Comparison of ENCODE assay signal across 8 cellular contexts in genomic region chr7:106071356-106071998, GRCh38. TPM values are rescaled to one million over a fixed set of nuclear protein-coding genes. Genes with fewer than 3 reads are reported as not detected.
A peak's percentile ranks its signal among the peaks of the same experiment; 100 is the strongest.
DNase-seq lines count a peak whose midpoint lies in the region; ATAC-seq and TF ChIP-seq lines count a peak whose summit lies in the region.

No MANE protein-coding gene starts in this region.

- H3K36me3 ChIP-seq in adrenal gland (replicated peaks in 1 of 2) (no peaks in the 10 kb centered on the region), mucosa of stomach (ENCODE audit: control insufficient read depth, insufficient read depth, low read length) (no peaks in the 10 kb centered on the region), aorta (ENCODE audit: control insufficient read depth in 1 of 2, insufficient read depth in 2 of 2, low read length in 1 of 2) (no peaks in the 10 kb centered on the region)

- TF ChIP-seq POLR2A in adrenal gland (IDR thresholded peaks at IDR 0.05): no peak

- DNase-seq in AML-193 (lab: John Stamatoyannopoulos, UW) (peak; percentile 93 to 94), RWPE1 (ENCODE audit: low spot score) (peak; percentile 43), adrenal gland (peak in 1 of 7 donors; percentile 14), aorta (no peak), NCI-H345 treated with DMSO at 0.1 percent for 48 hours (lab: John Stamatoyannopoulos, UW; ENCODE audit: unreplicated experiment) (no peak)

- H3K9ac ChIP-seq in mucosa of stomach (ENCODE audit: low read length): peak overlapping the region; percentile 42

- ATAC-seq in GM19025 (IDR thresholded peaks at IDR 0.05; ENCODE audit: low read depth, unreplicated experiment) (peak; percentile 97), HG03108 (IDR thresholded peaks at IDR 0.05; ENCODE audit: unreplicated experiment) (peak; percentile 92), aorta (ENCODE audit: low FRiP score) (peak; percentile 53)

- H3K9me3 ChIP-seq in adrenal gland (replicated peaks in 1 of 3): no peaks in the 10 kb centered on the region
- no peaks in the 10 kb centered on the region for H3K9me3 ChIP-seq in mucosa of stomach (ENCODE audit: control insufficient read depth, low read length)
- no peaks in the 10 kb centered on the region for H3K9me3 ChIP-seq in aorta (ENCODE audit: control insufficient read depth, low read length)

- intact Hi-C loops in adrenal gland (cut with DNase I) (loop anchor here in 1 of 2 donors (5.0 kb wide), 1 partner anchor 36 kb away; no protein-coding TSS in a partner anchor), aorta (cut with DNase I) (no loop called here)

- POLR2A ChIA-PET in RWPE1 (lab: Yijun Ruan, JAX; ENCODE audit: low non-redundant PET): interaction anchor here (1.1 kb wide), 1 partner anchor 13 kb away, joined by 4 read pairs; no protein-coding TSS in a partner anchor

- H3K27ac ChIP-seq in RWPE1 (peak overlapping the region; percentile 92), adrenal gland (peak overlapping the region in 4 of 5 donors; percentile 14 to 82 (median 34)), aorta (ENCODE audit: low read depth in 1 of 2, low read length in 2 of 2) (no peak overlapping the region)

- peaks cover 20 to 24% of the 10 kb centered on the region in 2 donors for H3K4me1 ChIP-seq in adrenal gland (replicated peaks in 1 of 2)
- peaks cover 67% of the 10 kb centered on the region for H3K4me1 ChIP-seq in mucosa of stomach (ENCODE audit: control insufficient read depth, insufficient read depth, low read length)
- H3K4me1 ChIP-seq in aorta (ENCODE audit: control insufficient read depth in 1 of 2, insufficient read depth in 2 of 2, low read length in 2 of 2): no peaks in the 10 kb centered on the region

- 65 to 69% (median 67%) methylated on average over 9 of the region's 9 CpGs for WGBS in adrenal gland, 4 donors
- WGBS in aorta, 2 donors: 85 to 90% methylated on average over 9 of the region's 9 CpGs

- TF ChIP-seq CTCF in RWPE1 (conservative IDR thresholded peaks at IDR 0.05; ENCODE audit: low read depth) (no peak), adrenal gland (IDR thresholded peaks at IDR 0.05) (no peak)

- H3K4me3 ChIP-seq in adrenal gland (no peak overlapping the region), mucosa of stomach (ENCODE audit: low read length) (no peak overlapping the region), aorta (ENCODE audit: low read length in 2 of 2) (no peak overlapping the region)

- no peaks in the 10 kb centered on the region for H3K27me3 ChIP-seq in adrenal gland
- no peaks in the 10 kb centered on the region for H3K27me3 ChIP-seq in mucosa of stomach (ENCODE audit: control insufficient read depth, insufficient read depth, low read length)
- H3K27me3 ChIP-seq in aorta (ENCODE audit: control insufficient read depth in 1 of 2, insufficient read depth in 2 of 2, low read length in 1 of 2): no peaks in the 10 kb centered on the region

- CTCF ChIA-PET in RWPE1 (lab: Yijun Ruan, JAX): interaction anchor here (0.6 to 1.5 kb wide), 4 partner anchors 9 to 106 kb away, joined by 3 to 8 read pairs (median 6); no protein-coding TSS in a partner anchor

RNA-seq across cellular contexts. Expression of gene SYPL1, which starts 40.6 kb away (rescaled TPM):
- total RNA-seq in adrenal gland (100 to 1,000 TPM in 3 of 8 donors, 10 to 100 TPM in 5; 58.3 to 107 (median 94.3) TPM), aorta (10 to 100 TPM; 69.1 to 70.5 TPM)
- polyA plus RNA-seq in adrenal gland (10 to 100 TPM; 25.0 to 90.3 (median 31.6) TPM), aorta (10 to 100 TPM; 38.9 to 56.0 TPM)

Comparison
In these comparisons a context has a peak if more than half of its experiments do, and no peak if none do; other contexts are left out.
1. DNase-seq: peak in AML-193 (2 of 2) and RWPE1 (single experiment); none in aorta (0 of 2) and NCI-H345 treated with DMSO at 0.1 percent for 48 hours (single experiment).
2. H3K27ac ChIP-seq: peak in RWPE1 (single experiment) and adrenal gland (4 of 5); none in aorta (0 of 2).
3. Peak in every context shown above with its lines, with median percentiles within 50 percentile points of each other: ATAC-seq.